ENCODE assay signal across 8 cellular contexts in the genomic region with DNA sequence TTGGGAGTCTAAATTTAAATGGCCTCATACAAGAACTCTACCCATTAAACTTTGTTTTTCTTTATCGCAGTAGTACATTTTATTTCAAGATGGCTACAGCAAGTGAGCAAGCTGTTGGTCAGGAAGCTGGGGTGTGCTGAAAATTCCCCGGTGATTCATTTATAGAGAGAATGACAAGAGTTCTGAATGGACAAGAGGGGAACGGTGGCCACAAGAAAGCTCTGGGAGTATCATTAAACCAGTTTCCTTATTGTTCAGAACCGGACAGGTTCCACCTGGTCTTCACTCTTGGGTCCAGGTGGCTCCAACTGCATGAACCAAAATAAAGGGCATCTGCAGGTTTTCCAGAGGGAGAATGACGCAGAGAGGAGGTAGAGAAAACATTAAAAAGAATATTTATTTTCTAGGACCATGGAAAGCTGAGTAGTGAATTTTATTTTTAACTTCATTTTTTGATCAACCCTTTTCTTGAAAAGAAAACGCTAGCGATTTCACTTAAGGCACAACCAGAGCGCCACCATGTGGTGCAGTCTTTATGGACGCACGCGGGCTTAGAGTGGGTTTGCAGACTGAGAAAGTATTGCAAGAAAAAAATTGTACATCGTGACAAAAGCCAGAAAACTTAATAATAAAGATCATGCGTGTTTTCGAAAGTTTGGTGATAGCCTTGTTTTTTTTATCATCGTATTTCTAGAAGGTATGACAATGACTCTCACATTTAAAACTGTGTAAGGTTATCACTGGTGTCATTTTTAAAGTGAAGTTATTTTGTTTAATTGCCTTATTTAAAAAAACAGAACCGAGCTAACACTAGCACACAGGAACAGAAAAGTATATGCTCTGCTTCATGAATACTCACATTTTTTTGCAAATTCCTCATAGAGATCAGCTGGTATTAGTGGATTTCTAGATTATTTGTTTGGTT.
DNase-seq lines count a peak whose midpoint lies in the region; ATAC-seq and TF ChIP-seq lines count a peak whose summit lies in the region.

No MANE protein-coding gene starts in this region.

- H3K4me1 ChIP-seq in mammary epithelial cell (ENCODE audit: insufficient read depth, low read length), result no peaks in the 10 kb centered on the region
- H3K4me1 ChIP-seq in aorta (ENCODE audit: control insufficient read depth in 1 of 2, insufficient read depth in 2 of 2, low read length in 2 of 2), result no peaks in the 10 kb centered on the region

- no peak overlapping the region for H3K4me2 ChIP-seq in mammary epithelial cell (ENCODE audit: insufficient read depth, low read depth, low read length)

- peak; percentile 63 for ATAC-seq in GM18868 (IDR thresholded peaks at IDR 0.05; ENCODE audit: unreplicated experiment)
- ATAC-seq in HG03196 (IDR thresholded peaks at IDR 0.05; ENCODE audit: unreplicated experiment), result peak; percentile 57
- peak; percentile 94 for ATAC-seq in left lobe of liver
- ATAC-seq in aorta (ENCODE audit: low FRiP score), result no peak

- in situ Hi-C loops in mammary epithelial cell (cut with MboI; ENCODE audit: low sequenced_read_pairs in 2 of 2), result loop anchor here (5.0 to 10.0 kb wide), 2 partner anchors 198 to 200 kb away; no protein-coding TSS in a partner anchor

- peak overlapping the region; percentile 11 for H2AFZ ChIP-seq in mammary epithelial cell (ENCODE audit: low read depth, low read length)

- no peaks in the 10 kb centered on the region for H3K79me2 ChIP-seq in mammary epithelial cell (ENCODE audit: insufficient read depth, low read length)

- H3K4me3 ChIP-seq in mammary epithelial cell (replicated peaks in 1 of 3; ENCODE audit: insufficient read depth in 1 of 3, low read depth in 2 of 3, low read length in 3 of 3) (no peak overlapping the region), aorta (ENCODE audit: low read length in 2 of 2) (no peak overlapping the region)

- WGBS in mammary epithelial cell (ENCODE audit: low coverage, missing lambda C conversion rate), result 19% methylated on average over 16 of the region's 16 CpGs
- 14 to 15% methylated on average over 16 of the region's 16 CpGs for WGBS in aorta, 2 donors

- TF ChIP-seq CTCF in mammary epithelial cell (conservative IDR thresholded peaks at IDR 0.05 in 1 of 2, IDR thresholded peaks at IDR 0.05 in 1 of 2; ENCODE audit: extremely low read depth in 1 of 2, insufficient read depth in 1 of 2, low read depth in 1 of 2, low read length in 2 of 2), result peak; percentile 68 to 82

- no peaks in the 10 kb centered on the region for H3K9me3 ChIP-seq in mammary epithelial cell (replicated peaks; ENCODE audit: insufficient read depth, low read length)
- no peaks in the 10 kb centered on the region for H3K9me3 ChIP-seq in aorta (ENCODE audit: control insufficient read depth, low read length)

- no peaks in the 10 kb centered on the region for H3K36me3 ChIP-seq in mammary epithelial cell (ENCODE audit: insufficient read depth, low read length)
- no peaks in the 10 kb centered on the region for H3K36me3 ChIP-seq in aorta (ENCODE audit: control insufficient read depth in 1 of 2, insufficient read depth in 2 of 2, low read length in 1 of 2)

- dilution Hi-C loops in mammary epithelial cell (cut with HindIII; ENCODE audit: low sequenced_read_pairs), result no loop called here

- H3K27ac ChIP-seq in mammary epithelial cell (ENCODE audit: insufficient read depth, low read depth, low read length), result no peak overlapping the region
- no peak overlapping the region for H3K27ac ChIP-seq in aorta (ENCODE audit: low read depth in 1 of 2, low read length in 2 of 2)

- H4K20me1 ChIP-seq in mammary epithelial cell (ENCODE audit: insufficient read depth, low read length), result no peaks in the 10 kb centered on the region

- H3K27me3 ChIP-seq in mammary epithelial cell (ENCODE audit: insufficient read depth, low read length) (no peaks in the 10 kb centered on the region), aorta (ENCODE audit: control insufficient read depth in 1 of 2, insufficient read depth in 2 of 2, low read length in 1 of 2) (no peaks in the 10 kb centered on the region)

- intact Hi-C loops in mammary epithelial cell (cut with micrococcal nuclease) (loop anchor here (1.0 to 5.0 kb wide), 5 partner anchors 95 to 571 kb away; no protein-coding TSS in a partner anchor), aorta (cut with DNase I) (loop anchor here in 1 of 2 donors (5.0 to 10.0 kb wide), 3 partner anchors 58 to 488 kb away; no protein-coding TSS in a partner anchor)

- CTCF ChIA-PET in mammary epithelial cell (lab: Charles Lee; ENCODE audit: low non-redundant PET), result no interaction called here

- no peak overlapping the region for H3K9ac ChIP-seq in mammary epithelial cell (ENCODE audit: insufficient read depth, low read length)

- DNase-seq in AG08395 (ENCODE audit: low spot score) (peak; percentile 31), NCI-H748 treated with DMSO at 0.1 percent for 48 hours (lab: John Stamatoyannopoulos, UW) (peak; percentile 63), mammary epithelial cell (peak; percentile 21), left lobe of liver (ENCODE audit: low spot score) (peak; percentile 56), aorta (peak; percentile 51 to 77), NCI-H2227 (lab: John Stamatoyannopoulos, UW; ENCODE audit: unreplicated experiment) (no peak)

- BruUV-seq in mammary epithelial cell (replicated peaks; lab: Mats Ljungman, UMichigan), result no TSS peak
